Comparison of ENCODE assay signal across 8 cellular contexts in the genomic region with DNA sequence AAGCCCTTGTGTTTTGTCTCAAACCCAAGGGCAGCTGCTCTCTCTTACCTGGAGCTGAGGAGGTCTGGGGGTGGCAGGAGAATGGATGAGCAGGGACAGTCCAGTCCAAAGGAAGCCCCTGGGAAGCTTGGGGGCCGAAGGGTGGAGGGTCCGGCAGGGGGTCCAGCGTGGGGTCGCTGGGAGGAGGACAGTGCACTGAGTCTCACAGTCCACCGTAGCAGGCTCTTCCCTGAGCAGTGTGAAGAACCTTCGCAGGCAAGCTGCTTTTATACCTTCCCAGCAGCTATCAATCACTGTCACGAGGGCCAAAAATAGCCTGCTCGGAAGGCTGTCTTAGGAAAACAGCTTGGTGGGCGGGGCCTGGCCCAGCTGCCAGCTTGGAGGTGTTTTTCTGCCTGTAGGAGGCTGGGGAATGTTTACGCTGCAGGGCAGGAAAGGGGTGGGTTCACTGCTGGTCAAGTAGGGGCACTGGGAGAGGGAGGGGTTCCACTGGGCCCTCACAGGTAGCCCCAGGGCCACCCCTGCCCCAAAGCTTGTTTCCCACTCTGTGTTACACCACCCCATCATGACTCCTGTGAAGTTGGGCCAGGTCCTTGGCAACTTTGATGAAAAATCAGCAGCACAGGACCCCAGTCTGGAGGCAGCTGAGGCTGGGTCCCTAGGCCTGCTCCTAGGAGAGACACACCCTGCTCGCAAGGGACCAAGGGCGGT. TPM values are rescaled to one million over a fixed set of nuclear protein-coding genes. Genes with fewer than 3 reads are reported as not detected.
A peak's percentile ranks its signal among the peaks of the same experiment; 100 is the strongest.
DNase-seq lines count a peak whose midpoint lies in the region; ATAC-seq lines count a peak whose summit lies in the region.

A gene with protein sequence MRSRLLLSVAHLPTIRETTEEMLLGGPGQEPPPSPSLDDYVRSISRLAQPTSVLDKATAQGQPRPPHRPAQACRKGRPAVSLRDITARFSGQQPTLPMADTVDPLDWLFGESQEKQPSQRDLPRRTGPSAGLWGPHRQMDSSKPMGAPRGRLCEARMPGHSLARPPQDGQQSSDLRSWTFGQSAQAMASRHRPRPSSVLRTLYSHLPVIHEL (minus strand): TSS at position 240 of the 711 bp plus-strand sequence. CDS start 779 bp downstream, outside the sequence.

- no peaks in the 10 kb centered on the region for H3K36me3 ChIP-seq in mucosa of stomach (ENCODE audit: control insufficient read depth, insufficient read depth, low read length)

- H3K9ac ChIP-seq in mucosa of stomach (ENCODE audit: low read length): peak within 1 kb of the TSS; percentile 91

- H3K4me3 Mint-ChIP-seq in activated naive CD8-positive, alpha-beta T cell treated with anti-CD3 and anti-CD28 coated beads for 36 hours: peak within 1 kb of the TSS; percentile 32
- H3K4me3 Mint-ChIP-seq in activated naive CD8-positive, alpha-beta T cell treated with anti-CD3 and anti-CD28 coated beads, Interleukin-2, amount 50 U/mL, for 24 hours: no peak within 1 kb of the TSS
- peak within 1 kb of the TSS; percentile 80 for H3K4me3 Mint-ChIP-seq in T-helper 1 cell treated with Interleukin-12 subunit alpha and Interleukin-12 subunit beta and Interleukin-4 antibody, amounts not matched to agents 30 μg/mL and 1 μg/mL, for 36 hours

- H3K9me3 Mint-ChIP-seq in activated naive CD8-positive, alpha-beta T cell treated with anti-CD3 and anti-CD28 coated beads for 36 hours: no peaks in the 10 kb centered on the region
- no peaks in the 10 kb centered on the region for H3K9me3 Mint-ChIP-seq in activated naive CD8-positive, alpha-beta T cell treated with anti-CD3 and anti-CD28 coated beads, Interleukin-2, amount 50 U/mL, for 24 hours
- no peaks in the 10 kb centered on the region for H3K9me3 Mint-ChIP-seq in T-helper 1 cell treated with Interleukin-12 subunit alpha and Interleukin-12 subunit beta and Interleukin-4 antibody, amounts not matched to agents 30 μg/mL and 1 μg/mL, for 36 hours

- no peaks in the 10 kb centered on the region for H3K9me3 ChIP-seq in mucosa of stomach (ENCODE audit: control insufficient read depth, low read length)

- H3K27me3 ChIP-seq in mucosa of stomach (ENCODE audit: control insufficient read depth, insufficient read depth, low read length): peaks cover 3% of the 10 kb centered on the region

- no peak within 1 kb of the TSS for H3K27ac Mint-ChIP-seq in activated naive CD8-positive, alpha-beta T cell treated with anti-CD3 and anti-CD28 coated beads for 36 hours
- no peak within 1 kb of the TSS for H3K27ac Mint-ChIP-seq in activated naive CD8-positive, alpha-beta T cell treated with anti-CD3 and anti-CD28 coated beads, Interleukin-2, amount 50 U/mL, for 24 hours
- peak within 1 kb of the TSS; percentile 67 for H3K27ac Mint-ChIP-seq in T-helper 1 cell treated with Interleukin-12 subunit alpha and Interleukin-12 subunit beta and Interleukin-4 antibody, amounts not matched to agents 30 μg/mL and 1 μg/mL, for 36 hours

- DNase-seq in activated naive CD8-positive, alpha-beta T cell treated with anti-CD3 and anti-CD28 coated beads for 36 hours: no peak
- DNase-seq in activated naive CD8-positive, alpha-beta T cell treated with anti-CD3 and anti-CD28 coated beads, Interleukin-2, amount 50 U/mL, for 24 hours: no peak
- peak; percentile 75 for DNase-seq in NCI-H1092 treated with DMSO at 0.1 percent for 48 hours (lab: John Stamatoyannopoulos, UW)
- DNase-seq in fibroblast of gingiva (ENCODE audit: low read depth): peak; percentile 40
- no peak for DNase-seq in activated gamma-delta T cell treated with Interleukin-2 at 50 U/mL for 16 hours

- no peak for ATAC-seq in activated naive CD8-positive, alpha-beta T cell treated with anti-CD3 and anti-CD28 coated beads, Interleukin-2, amount 50 U/mL, for 24 hours
- no peak for ATAC-seq in HG03196 (IDR thresholded peaks at IDR 0.05; ENCODE audit: unreplicated experiment)

- peaks cover 86% of the 10 kb centered on the region for H3K4me1 ChIP-seq in mucosa of stomach (ENCODE audit: control insufficient read depth, insufficient read depth, low read length)

- no peaks in the 10 kb centered on the region for H3K27me3 Mint-ChIP-seq in activated naive CD8-positive, alpha-beta T cell treated with anti-CD3 and anti-CD28 coated beads for 36 hours
- no peaks in the 10 kb centered on the region for H3K27me3 Mint-ChIP-seq in activated naive CD8-positive, alpha-beta T cell treated with anti-CD3 and anti-CD28 coated beads, Interleukin-2, amount 50 U/mL, for 24 hours
- no peaks in the 10 kb centered on the region for H3K27me3 Mint-ChIP-seq in T-helper 1 cell treated with Interleukin-12 subunit alpha and Interleukin-12 subunit beta and Interleukin-4 antibody, amounts not matched to agents 30 μg/mL and 1 μg/mL, for 36 hours (ENCODE audit: low read depth)

- peaks cover 12% of the 10 kb centered on the region for H3K4me1 Mint-ChIP-seq in activated naive CD8-positive, alpha-beta T cell treated with anti-CD3 and anti-CD28 coated beads for 36 hours
- H3K4me1 Mint-ChIP-seq in activated naive CD8-positive, alpha-beta T cell treated with anti-CD3 and anti-CD28 coated beads, Interleukin-2, amount 50 U/mL, for 24 hours: peaks cover 16% of the 10 kb centered on the region
- H3K4me1 Mint-ChIP-seq in T-helper 1 cell treated with Interleukin-12 subunit alpha and Interleukin-12 subunit beta and Interleukin-4 antibody, amounts not matched to agents 30 μg/mL and 1 μg/mL, for 36 hours (ENCODE audit: low read depth): peaks cover 39% of the 10 kb centered on the region

- H3K36me3 Mint-ChIP-seq in activated naive CD8-positive, alpha-beta T cell treated with anti-CD3 and anti-CD28 coated beads for 36 hours: no peaks in the 10 kb centered on the region
- H3K36me3 Mint-ChIP-seq in activated naive CD8-positive, alpha-beta T cell treated with anti-CD3 and anti-CD28 coated beads, Interleukin-2, amount 50 U/mL, for 24 hours (ENCODE audit: low read depth): no peaks in the 10 kb centered on the region
- H3K36me3 Mint-ChIP-seq in T-helper 1 cell treated with Interleukin-12 subunit alpha and Interleukin-12 subunit beta and Interleukin-4 antibody, amounts not matched to agents 30 μg/mL and 1 μg/mL, for 36 hours (ENCODE audit: low read depth): peaks cover 3% of the 10 kb centered on the region

- H3K4me3 ChIP-seq in mucosa of stomach (ENCODE audit: low read length): peak within 1 kb of the TSS; percentile 81

RNA-seq across cellular contexts. Expression of the gene that starts here (rescaled TPM):
- under 1 TPM; 0.12 to 0.49 TPM for total RNA-seq in activated naive CD8-positive, alpha-beta T cell treated with anti-CD3 and anti-CD28 coated beads for 36 hours

Comparison
In these comparisons a context has a peak if more than half of its experiments do, and no peak if none do; other contexts are left out.
1. DNase-seq: peak in NCI-H1092 treated with DMSO at 0.1 percent for 48 hours (single experiment) and fibroblast of gingiva (single experiment); none in activated naive CD8-positive, alpha-beta T cell treated with anti-CD3 and anti-CD28 coated beads for 36 hours (single experiment), activated naive CD8-positive, alpha-beta T cell treated with anti-CD3 and anti-CD28 coated beads, Interleukin-2, amount 50 U/mL, for 24 hours (single experiment) and activated gamma-delta T cell treated with Interleukin-2 at 50 U/mL for 16 hours (single experiment).